In the genomic region with DNA sequence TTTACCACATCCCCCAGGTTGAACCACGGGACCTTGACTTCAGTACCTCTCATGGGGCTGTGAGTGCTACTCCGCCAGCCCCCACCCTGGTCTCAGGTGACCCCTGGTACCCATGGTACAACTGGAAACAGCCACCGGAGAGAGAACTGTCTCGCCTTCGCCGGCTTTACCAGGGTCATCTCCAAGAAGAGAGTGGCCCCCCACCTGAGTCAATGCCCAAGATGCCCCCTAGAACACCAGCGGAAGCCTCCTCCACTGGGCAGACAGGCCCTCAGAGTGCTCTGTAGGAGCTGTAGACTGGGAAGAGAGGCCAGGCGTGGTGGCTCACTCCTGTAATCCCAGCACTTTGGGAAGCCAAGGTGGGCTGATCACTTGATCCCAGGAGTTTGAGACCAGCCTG, we compare ENCODE assay signal across 19 cellular contexts. TPM values are rescaled to one million over a fixed set of nuclear protein-coding genes. Genes with fewer than 3 reads are reported as not detected.
DNase-seq lines count a peak whose midpoint lies in the region; ATAC-seq and TF ChIP-seq lines count a peak whose summit lies in the region.
"Had no signal": no experiment of that assay in that cellular context is flagged by ENCODE, and none has a peak within 500 bp of the region (broad histone marks: within the 10 kb centered on the region; RNA-seq: fewer than 3 reads in every experiment).

No MANE protein-coding gene starts in this region.

- H3K27me3 Mint-ChIP-seq in MCF 10A (ENCODE audit: insufficient read depth, unreplicated experiment) = no peaks in the 10 kb centered on the region
- H3K27me3 Mint-ChIP-seq in central memory CD8-positive, alpha-beta T cell = no peaks in the 10 kb centered on the region
- H3K27me3 Mint-ChIP-seq in natural killer cell treated with Interleukin-12 subunit alpha and Interleukin-12 subunit beta and Interleukin-15 and Interleukin-18, amount 100 ng/mL, for 72 hours = no peaks in the 10 kb centered on the region

- CTCF ChIA-PET in MCF 10A (lab: Yijun Ruan, JAX) = interaction anchor here (0.5 to 1.2 kb wide), 2 partner anchors 93 to 105 kb away, joined by 4 to 5 read pairs; no protein-coding TSS in a partner anchor
- CTCF ChIA-PET in mammary epithelial cell (lab: Charles Lee; ENCODE audit: low non-redundant PET) = no interaction called here

- POLR2A ChIA-PET in MCF 10A (lab: Yijun Ruan, JAX) = interaction anchor here (0.6 to 3.7 kb wide), 6 partner anchors 7 to 30 kb away, joined by 3 to 40 read pairs (median 8); partner anchors contain the start of genes MRPS18B and PPP1R10

- H4K20me1 ChIP-seq in mammary epithelial cell (ENCODE audit: insufficient read depth, low read length) = no peaks in the 10 kb centered on the region

- DNase-seq in MCF 10A (ENCODE audit: unreplicated experiment) = no peak
- no peak for DNase-seq in mammary epithelial cell
- DNase-seq in central memory CD8-positive, alpha-beta T cell (ENCODE audit: low spot score in 2 of 2) = no peak
- no peak for DNase-seq in natural killer cell treated with Interleukin-12 subunit alpha and Interleukin-12 subunit beta and Interleukin-15 and Interleukin-18, amount 100 ng/mL, for 72 hours (ENCODE audit: low spot score)
- DNase-seq in SKM-1 treated with dmso at 0.1 percent for 144 hours (lab: John Stamatoyannopoulos, UW; ENCODE audit: unreplicated experiment) = no peak
- DNase-seq in AG08395 (ENCODE audit: low spot score) = no peak
- no peak for DNase-seq in NCI-H2081 (lab: John Stamatoyannopoulos, UW)
- DNase-seq in occipital lobe (lab: John Stamatoyannopoulos, UW) = no peak
- DNase-seq: activated naive CD4-positive, alpha-beta T cell treated with Interleukin-2 at 50 U/mL for 16 hours; body of pancreas; dermis blood vessel endothelial cell; foreskin melanocyte; H7; mucosa of descending colon; NCI-H146; ovary; stimulated activated CD4-positive, alpha-beta T cell treated with anti-CD3 and anti-CD28 coated beads, Interleukin-2, amount 100 ng/mL, for 24 hours; SW 1271 had no signal

- H3K36me3 ChIP-seq in mammary epithelial cell (ENCODE audit: insufficient read depth, low read length) = peaks cover 18% of the 10 kb centered on the region
- H3K36me3 ChIP-seq: ovary had no signal

- BruUV-seq in MCF 10A (replicated peaks; lab: Mats Ljungman, UMichigan) (no TSS peak), mammary epithelial cell (replicated peaks; lab: Mats Ljungman, UMichigan) (no TSS peak)

- H3K4me1 ChIP-seq in mammary epithelial cell (ENCODE audit: insufficient read depth, low read length) = peaks cover 10% of the 10 kb centered on the region

- ATAC-seq in central memory CD8-positive, alpha-beta T cell (replicated peaks; ENCODE audit: extremely low read depth, poor library complexity, severe bottlenecking) = no peak
- ATAC-seq in natural killer cell treated with Interleukin-12 subunit alpha and Interleukin-12 subunit beta and Interleukin-15 and Interleukin-18, amount 100 ng/mL, for 72 hours = no peak
- ATAC-seq: body of pancreas, mucosa of descending colon had no signal

- H3K4me3 Mint-ChIP-seq in MCF 10A (ENCODE audit: unreplicated experiment) = peak overlapping the region; percentile 82
- H3K4me3 Mint-ChIP-seq in central memory CD8-positive, alpha-beta T cell = peak overlapping the region; percentile 86
- peak overlapping the region; percentile 96 for H3K4me3 Mint-ChIP-seq in natural killer cell treated with Interleukin-12 subunit alpha and Interleukin-12 subunit beta and Interleukin-15 and Interleukin-18, amount 100 ng/mL, for 72 hours

- H3K79me2 ChIP-seq in mammary epithelial cell (ENCODE audit: insufficient read depth, low read length) = peaks cover 7% of the 10 kb centered on the region

- no peaks in the 10 kb centered on the region for H3K9me3 Mint-ChIP-seq in MCF 10A (ENCODE audit: unreplicated experiment)
- H3K9me3 Mint-ChIP-seq in central memory CD8-positive, alpha-beta T cell = no peaks in the 10 kb centered on the region
- no peaks in the 10 kb centered on the region for H3K9me3 Mint-ChIP-seq in natural killer cell treated with Interleukin-12 subunit alpha and Interleukin-12 subunit beta and Interleukin-15 and Interleukin-18, amount 100 ng/mL, for 72 hours

- dilution Hi-C loops in mammary epithelial cell (cut with HindIII; ENCODE audit: low sequenced_read_pairs) = no loop called here

- no peak overlapping the region for H2AFZ ChIP-seq in mammary epithelial cell (ENCODE audit: low read depth, low read length)

- peaks cover 7% of the 10 kb centered on the region for H3K4me1 Mint-ChIP-seq in MCF 10A (ENCODE audit: insufficient read depth, unreplicated experiment)
- peaks cover 27% of the 10 kb centered on the region for H3K4me1 Mint-ChIP-seq in central memory CD8-positive, alpha-beta T cell
- H3K4me1 Mint-ChIP-seq in natural killer cell treated with Interleukin-12 subunit alpha and Interleukin-12 subunit beta and Interleukin-15 and Interleukin-18, amount 100 ng/mL, for 72 hours (ENCODE audit: low read depth in 2 of 2) = peaks cover 24 to 27% of the 10 kb centered on the region in 2 donors

- no peak overlapping the region for H3K4me3 ChIP-seq in mammary epithelial cell (replicated peaks in 1 of 3; ENCODE audit: insufficient read depth in 1 of 3, low read depth in 2 of 3, low read length in 3 of 3)
- H3K4me3 ChIP-seq: body of pancreas, mucosa of descending colon, ovary, vagina had no signal

- no peak overlapping the region for H3K9ac ChIP-seq in mammary epithelial cell (ENCODE audit: insufficient read depth, low read length)

- H3K36me3 Mint-ChIP-seq in MCF 10A (ENCODE audit: insufficient read depth, unreplicated experiment) = peaks cover 78% of the 10 kb centered on the region
- peaks cover 56% of the 10 kb centered on the region for H3K36me3 Mint-ChIP-seq in central memory CD8-positive, alpha-beta T cell (ENCODE audit: insufficient read depth)
- peaks cover 11% of the 10 kb centered on the region for H3K36me3 Mint-ChIP-seq in natural killer cell treated with Interleukin-12 subunit alpha and Interleukin-12 subunit beta and Interleukin-15 and Interleukin-18, amount 100 ng/mL, for 72 hours

- intact Hi-C loops in MCF 10A (cut with micrococcal nuclease) = no loop called here
- intact Hi-C loops in mammary epithelial cell (cut with micrococcal nuclease) = no loop called here

- H3K27me3 ChIP-seq in mammary epithelial cell (ENCODE audit: insufficient read depth, low read length) = no peaks in the 10 kb centered on the region
- H3K27me3 ChIP-seq: body of pancreas, ovary, vagina had no signal

- no peak overlapping the region for H3K4me2 ChIP-seq in mammary epithelial cell (ENCODE audit: insufficient read depth, low read depth, low read length)

- 90% methylated on average over 7 of the region's 8 CpGs for WGBS in mammary epithelial cell (ENCODE audit: low coverage, missing lambda C conversion rate)

- H3K27ac ChIP-seq in mammary epithelial cell (ENCODE audit: insufficient read depth, low read depth, low read length) = no peak overlapping the region

- no peaks in the 10 kb centered on the region for H3K9me3 ChIP-seq in mammary epithelial cell (replicated peaks; ENCODE audit: insufficient read depth, low read length)
- H3K9me3 ChIP-seq: body of pancreas, mucosa of descending colon, ovary, vagina had no signal

- H3K27ac Mint-ChIP-seq in MCF 10A (ENCODE audit: low read depth, unreplicated experiment) = peak overlapping the region; percentile 93
- peak overlapping the region; percentile 91 for H3K27ac Mint-ChIP-seq in central memory CD8-positive, alpha-beta T cell (ENCODE audit: low read depth)
- peak overlapping the region; percentile 85 to 87 for H3K27ac Mint-ChIP-seq in natural killer cell treated with Interleukin-12 subunit alpha and Interleukin-12 subunit beta and Interleukin-15 and Interleukin-18, amount 100 ng/mL, for 72 hours

- in situ Hi-C loops in mammary epithelial cell (cut with MboI; ENCODE audit: low sequenced_read_pairs in 2 of 2) = no loop called here

- TF ChIP-seq CTCF in MCF 10A (IDR thresholded peaks at IDR 0.05; ENCODE audit: unreplicated experiment) = no peak
- no peak for TF ChIP-seq CTCF in mammary epithelial cell (conservative IDR thresholded peaks at IDR 0.05 in 1 of 2, IDR thresholded peaks at IDR 0.05 in 1 of 2; ENCODE audit: extremely low read depth in 1 of 2, insufficient read depth in 1 of 2, low read depth in 1 of 2, low read length in 2 of 2)

RNA-seq across cellular contexts. Expression of gene ATAT1, which starts 1.2 kb away (rescaled TPM):
- total RNA-seq in MCF 10A (2022) (6.4 and 8.6 TPM in 2 replicates), mammary epithelial cell (1 to 10 TPM; 5.2 to 6.9 TPM), occipital lobe (38.4 TPM)
- 3.6 TPM for polyA plus RNA-seq in mammary epithelial cell
- polyA minus RNA-seq in mammary epithelial cell = 1.0 TPM
- total RNA-seq in natural killer cell treated with Interleukin-12 subunit alpha and Interleukin-12 subunit beta and Interleukin-15 and Interleukin-18, amount 100 ng/mL, for 72 hours = 10 to 100 TPM in 1 of 2 donors, 1 to 10 TPM in 1; 7.3 to 15.8 TPM

RNA-seq across cellular contexts. Expression of gene MRPS18B, which starts 7.9 kb away (rescaled TPM):
- total RNA-seq in MCF 10A (2022) = 120 and 127 TPM in 2 replicates
- 10 to 100 TPM; 57.5 to 68.8 TPM for total RNA-seq in mammary epithelial cell
- polyA plus RNA-seq in mammary epithelial cell = 87.0 TPM
- 85.1 TPM for polyA minus RNA-seq in mammary epithelial cell
- total RNA-seq in natural killer cell treated with Interleukin-12 subunit alpha and Interleukin-12 subunit beta and Interleukin-15 and Interleukin-18, amount 100 ng/mL, for 72 hours = 10 to 100 TPM; 43.9 to 58.4 TPM
- 39.9 TPM for total RNA-seq in occipital lobe

RNA-seq across cellular contexts. Expression of gene PPP1R10, which starts 8.5 kb away (rescaled TPM):
- total RNA-seq in MCF 10A (2022) (103 and 209 TPM in 2 replicates), mammary epithelial cell (100 to 1,000 TPM in 1 of 2 donors, 10 to 100 TPM in 1; 60.7 to 124 TPM), occipital lobe (55.7 TPM)
- 36.1 TPM for polyA plus RNA-seq in mammary epithelial cell
- polyA minus RNA-seq in mammary epithelial cell = 88.2 TPM
- total RNA-seq in natural killer cell treated with Interleukin-12 subunit alpha and Interleukin-12 subunit beta and Interleukin-15 and Interleukin-18, amount 100 ng/mL, for 72 hours = 100 to 1,000 TPM in 1 of 2 donors, 10 to 100 TPM in 1; 97.9 to 119 TPM

RNA-seq across cellular contexts. Expression of gene C6orf136, which starts 21.4 kb away (rescaled TPM):
- total RNA-seq in MCF 10A (2022) = 10.3 and 15.7 TPM in 2 replicates
- total RNA-seq in mammary epithelial cell = 10 to 100 TPM in 1 of 2 donors, 1 to 10 TPM in 1; 1.8 to 11.2 TPM
- polyA plus RNA-seq in mammary epithelial cell = 7.4 TPM
- 32.0 TPM for polyA minus RNA-seq in mammary epithelial cell
- 10 to 100 TPM; 29.6 to 32.5 TPM for total RNA-seq in natural killer cell treated with Interleukin-12 subunit alpha and Interleukin-12 subunit beta and Interleukin-15 and Interleukin-18, amount 100 ng/mL, for 72 hours
- total RNA-seq in occipital lobe = 18.4 TPM

RNA-seq across cellular contexts. Expression of gene DHX16, which starts 47.3 kb away (rescaled TPM):
- total RNA-seq in MCF 10A (2022) = 41.3 and 49.8 TPM in 2 replicates
- 10 to 100 TPM; 26.0 to 30.9 TPM for total RNA-seq in mammary epithelial cell
- 34.8 TPM for polyA plus RNA-seq in mammary epithelial cell
- 60.9 TPM for polyA minus RNA-seq in mammary epithelial cell
- 10 to 100 TPM; 50.7 to 64.2 TPM for total RNA-seq in natural killer cell treated with Interleukin-12 subunit alpha and Interleukin-12 subunit beta and Interleukin-15 and Interleukin-18, amount 100 ng/mL, for 72 hours
- total RNA-seq in occipital lobe = 20.9 TPM
